27 cellular contexts compared by ENCODE assay signal in genomic region chr11:114758627-114759026, GRCh38.
"Had no signal": no experiment of that assay in that cellular context is flagged by ENCODE, and none has a peak within 500 bp of the region (broad histone marks: within the 10 kb centered on the region; RNA-seq: fewer than 3 reads in every experiment).

No MANE protein-coding gene starts in this region.

- ATAC-seq: effector memory CD8-positive, alpha-beta T cell; esophagus mucosa; gastroesophageal sphincter; heart left ventricle; left cardiac atrium; left lung; left ventricle myocardium superior; lower lobe of right lung; mucosa of descending colon had no signal

- H3K4me3 ChIP-seq: colonic mucosa, esophagus squamous epithelium, gastroesophageal sphincter, heart left ventricle, hepatocyte, left lung, lower lobe of right lung, mucosa of descending colon had no signal

- H3K36me3 Mint-ChIP-seq: immature natural killer cell, mesothelial cell of epicardium, naive B cell had no signal

- H3K27ac ChIP-seq: colonic mucosa, epithelial cell of prostate, esophagus squamous epithelium, gastroesophageal sphincter, heart left ventricle, hepatocyte, left lung, lower lobe of right lung had no signal

- H3K36me3 ChIP-seq: colonic mucosa, esophagus squamous epithelium, gastroesophageal sphincter, heart left ventricle, left lung, lower lobe of right lung had no signal

- H3K9me3 ChIP-seq: colonic mucosa, esophagus squamous epithelium, gastroesophageal sphincter, heart left ventricle, left lung, lower lobe of right lung, mucosa of descending colon had no signal

- H3K4me1 Mint-ChIP-seq: endodermal cell, immature natural killer cell, mesothelial cell of epicardium, naive B cell had no signal

- H3K4me1 ChIP-seq: colonic mucosa, esophagus squamous epithelium, gastroesophageal sphincter, heart left ventricle, left lung, lower lobe of right lung had no signal

- FAIRE-seq: endometrium had no signal

- DNase-seq: colonic mucosa; cortex of kidney; effector CD8-positive, alpha-beta T cell; effector memory CD8-positive, alpha-beta T cell; endodermal cell; erythroblast; esophagus squamous epithelium; foreskin fibroblast; foreskin melanocyte; heart left ventricle; hypothalamus; immature natural killer cell; islet precursor cell; left cardiac atrium; left lung; left ventricle myocardium superior; lower lobe of right lung; mesenchymal stem cell; mucosa of descending colon; naive B cell had no signal

- H3K4me3 Mint-ChIP-seq: dendritic cell treated with granulocyte-macrophage colony-stimulating factor and Interleukin-4, amounts not matched to agents 40 ng/mL and 50 ng/mL, for 4 days; effector memory CD8-positive, alpha-beta T cell; endodermal cell; immature natural killer cell; mesothelial cell of epicardium; naive B cell had no signal

- H3K27me3 Mint-ChIP-seq: dendritic cell treated with granulocyte-macrophage colony-stimulating factor and Interleukin-4, amounts not matched to agents 40 ng/mL and 50 ng/mL, for 4 days had no signal

- H3K9me3 Mint-ChIP-seq: dendritic cell treated with granulocyte-macrophage colony-stimulating factor and Interleukin-4, amounts not matched to agents 40 ng/mL and 50 ng/mL, for 4 days; effector memory CD8-positive, alpha-beta T cell; endodermal cell; immature natural killer cell; mesothelial cell of epicardium had no signal

- H3K27ac Mint-ChIP-seq: dendritic cell treated with granulocyte-macrophage colony-stimulating factor and Interleukin-4, amounts not matched to agents 40 ng/mL and 50 ng/mL, for 4 days; endodermal cell; immature natural killer cell; mesothelial cell of epicardium had no signal
